ENCODE assay signal across 1 cellular context in genomic region chr4:153143527-153144348, GRCh38.
TF ChIP-seq lines count a peak whose summit lies in the region.

No MANE protein-coding gene starts in this region.

TF ChIP-seq in K562, 482 proteins besides CTCF, POLR2A, EP300 and RAD21 (continued from another document and continues in another):
- TF ChIP-seq E2F1 (CRISPR knock-in tag; IDR thresholded peaks at IDR 0.05) = no peak
- no peak for TF ChIP-seq ID3 (CRISPR knock-in tag; IDR thresholded peaks at IDR 0.05)
- no peak for TF ChIP-seq ID3 (tag; IDR thresholded peaks at IDR 0.05)
- TF ChIP-seq ZFPM2 (CRISPR knock-in tag; IDR thresholded peaks at IDR 0.05) = no peak
- no peak for TF ChIP-seq ZNF655 (CRISPR knock-in tag; IDR thresholded peaks at IDR 0.05)
- TF ChIP-seq ZNF318 (IDR thresholded peaks at IDR 0.05; ENCODE audit: borderline replicate concordance in 1 of 2, low read depth in 1 of 2) = peak in 1 of 2 experiments; percentile 46; a peak in 1 of 4 replicates
- no peak for TF ChIP-seq HLTF (IDR thresholded peaks at IDR 0.05)
- TF ChIP-seq RUNX1 (IDR thresholded peaks at IDR 0.05; ENCODE audit: low read depth) = no peak
- no peak for TF ChIP-seq RB1 (IDR thresholded peaks at IDR 0.05; ENCODE audit: low read depth)
- no peak for TF ChIP-seq ZNF740 (CRISPR knock-in tag; IDR thresholded peaks at IDR 0.05)
- TF ChIP-seq ZNF740 (tag; IDR thresholded peaks at IDR 0.05) = no peak
- no peak for TF ChIP-seq ZBTB33 (CRISPR knock-in tag; IDR thresholded peaks at IDR 0.05)
- peak; percentile 64 for TF ChIP-seq JUN (IDR thresholded peaks at IDR 0.05; ENCODE audit: borderline replicate concordance, low read depth, low read length)
- TF ChIP-seq JUN (CRISPR knock-in tag; IDR thresholded peaks at IDR 0.05; ENCODE audit: borderline replicate concordance) = no peak
- TF ChIP-seq RCOR1 (IDR thresholded peaks at IDR 0.05; ENCODE audit: borderline replicate concordance in 1 of 2, low read depth in 2 of 2, low read length in 2 of 2) = peak in 1 of 2 experiments; percentile 32; a peak in 1 of 4 replicates
- no peak for TF ChIP-seq ZBTB2 (IDR thresholded peaks at IDR 0.05)
- no peak for TF ChIP-seq MLX (CRISPR knock-in tag; conservative IDR thresholded peaks at IDR 0.05)
- TF ChIP-seq RAD51 (IDR thresholded peaks at IDR 0.05; ENCODE audit: borderline replicate concordance, low read depth) = 0 out of 2 replicates have a peak, but pooled peaks have one; percentile 16
- no peak for TF ChIP-seq RBM25 (IDR thresholded peaks at IDR 0.05; ENCODE audit: low read depth, low read length, severe bottlenecking)
- peak; percentile 40; the same call in 1 of the 2 replicates for TF ChIP-seq TAL1 (IDR thresholded peaks at IDR 0.05)
- peak; percentile 55; the same call in 1 of the 2 replicates for TF ChIP-seq NFIC (IDR thresholded peaks at IDR 0.05)
- no peak for TF ChIP-seq TCFL5 (CRISPR knock-in tag; conservative IDR thresholded peaks at IDR 0.05)
- no peak for TF ChIP-seq EGR1 (conservative IDR thresholded peaks at IDR 0.05)
- peak; percentile 40; the same call in 1 of the 2 replicates for TF ChIP-seq CEBPB (tag; IDR thresholded peaks at IDR 0.05)
- TF ChIP-seq ARHGAP35 (IDR thresholded peaks at IDR 0.05; ENCODE audit: partially characterized antibody) = no peak
- no peak for TF ChIP-seq POLR2H (tag; IDR thresholded peaks at IDR 0.05; ENCODE audit: low read depth)
- TF ChIP-seq DNMT1 (IDR thresholded peaks at IDR 0.05) = no peak
- no peak for TF ChIP-seq TSHZ1 (CRISPR knock-in tag; IDR thresholded peaks at IDR 0.05)
- peak; percentile 38; the same call in 1 of the 2 replicates for TF ChIP-seq EP400 (IDR thresholded peaks at IDR 0.05)
- no peak for TF ChIP-seq KDM2B (CRISPR knock-in tag; IDR thresholded peaks at IDR 0.05)
- peak; percentile 74 for TF ChIP-seq SMARCA4 (IDR thresholded peaks at IDR 0.05)
- TF ChIP-seq BACH1 (tag; IDR thresholded peaks at IDR 0.05) = no peak
- TF ChIP-seq ZEB2 (IDR thresholded peaks at IDR 0.05) = peak; percentile 85
- no peak for TF ChIP-seq FOXK1 (CRISPR knock-in tag; IDR thresholded peaks at IDR 0.05; ENCODE audit: borderline replicate concordance)
- TF ChIP-seq ATF1 (CRISPR knock-in tag; IDR thresholded peaks at IDR 0.05) = no peak
- TF ChIP-seq ATF1 (tag; IDR thresholded peaks at IDR 0.05) = 0 out of 2 replicates have a peak, but pooled peaks have one; percentile 17
- 0 out of 2 replicates have a peak, but pooled peaks have one; percentile 19 for TF ChIP-seq TCF3 (CRISPR knock-in tag; IDR thresholded peaks at IDR 0.05)
- no peak for TF ChIP-seq SRSF1 (IDR thresholded peaks at IDR 0.05; ENCODE audit: low read depth, low read length)
- no peak for TF ChIP-seq TGIF2 (CRISPR knock-in tag; IDR thresholded peaks at IDR 0.05)
- no peak for TF ChIP-seq MEF2D (tag; conservative IDR thresholded peaks at IDR 0.05; ENCODE audit: low read depth)
- no peak for TF ChIP-seq SRSF3 (IDR thresholded peaks at IDR 0.05; ENCODE audit: insufficient read depth, low read length)
- no peak for TF ChIP-seq DACH1 (IDR thresholded peaks at IDR 0.05; ENCODE audit: partially characterized antibody)
- peak; percentile 57 for TF ChIP-seq SOX6 (IDR thresholded peaks at IDR 0.05)
- TF ChIP-seq NONO (IDR thresholded peaks at IDR 0.05; ENCODE audit: low read depth in 2 of 2, low read length in 1 of 2) = no peak
